8 cellular contexts compared by ENCODE assay signal in the genomic region with DNA sequence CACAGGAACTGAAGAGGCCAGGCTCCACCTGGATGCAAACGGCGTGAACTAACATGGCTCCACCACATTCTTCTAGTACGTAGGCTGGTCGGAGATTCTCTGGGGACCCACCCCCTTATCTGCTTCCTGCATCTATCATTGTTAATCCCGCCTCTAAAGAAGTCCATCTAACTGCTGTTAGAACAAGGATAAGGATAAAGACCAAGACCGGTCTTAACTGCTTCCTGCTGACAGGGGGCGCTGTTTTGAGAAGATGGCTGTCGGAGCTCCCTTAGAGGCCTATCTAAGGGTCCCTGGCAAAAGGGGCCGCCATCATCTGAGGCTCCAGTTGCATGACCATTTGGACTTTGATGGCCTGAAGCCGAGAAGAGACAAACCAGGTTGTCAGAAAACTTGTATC. TPM values are rescaled to one million over a fixed set of nuclear protein-coding genes. Genes with fewer than 3 reads are reported as not detected.
DNase-seq lines count a peak whose midpoint lies in the region; ATAC-seq and TF ChIP-seq lines count a peak whose summit lies in the region.

No MANE protein-coding gene starts in this region.

- no peaks in the 10 kb centered on the region for H3K27me3 Mint-ChIP-seq in activated naive CD8-positive, alpha-beta T cell treated with anti-CD3 and anti-CD28 coated beads, Interleukin-2, amount 50 U/mL, for 24 hours

- TF ChIP-seq CTCF in GM12864 (IDR thresholded peaks at IDR 0.05; ENCODE audit: low read depth, low read length, missing control alignments) (peak; percentile 53), thoracic aorta (IDR thresholded peaks at IDR 0.05) (peak; percentile 46)

- H3K36me3 Mint-ChIP-seq in activated naive CD8-positive, alpha-beta T cell treated with anti-CD3 and anti-CD28 coated beads, Interleukin-2, amount 50 U/mL, for 24 hours (ENCODE audit: low read depth), result no peaks in the 10 kb centered on the region

- H3K4me3 ChIP-seq in GM12864 (ENCODE audit: low read depth, low read length) (no peak overlapping the region), thoracic aorta (no peak overlapping the region)

- no peaks in the 10 kb centered on the region for H3K36me3 ChIP-seq in thoracic aorta

- no peaks in the 10 kb centered on the region for H3K4me1 ChIP-seq in thoracic aorta (ENCODE audit: control insufficient read depth in 1 of 2, low read depth in 2 of 2)

- DNase-seq in GM12864 (ENCODE audit: low read depth) (no peak), RPMI8226 (peak; percentile 32), left colon (no peak), thoracic aorta (ENCODE audit: low spot score) (no peak)
- DNase-seq in activated naive CD8-positive, alpha-beta T cell treated with anti-CD3 and anti-CD28 coated beads, Interleukin-2, amount 50 U/mL, for 24 hours, result peak; percentile 61

- no peaks in the 10 kb centered on the region for H3K9me3 Mint-ChIP-seq in activated naive CD8-positive, alpha-beta T cell treated with anti-CD3 and anti-CD28 coated beads, Interleukin-2, amount 50 U/mL, for 24 hours

- no peaks in the 10 kb centered on the region for H3K9me3 ChIP-seq in thoracic aorta

- H3K27ac ChIP-seq in thoracic aorta, result no peak overlapping the region

- intact Hi-C loops in left colon (cut with DNase I, micrococcal nuclease), result no loop called here

- peak; percentile 59 for ATAC-seq in activated naive CD8-positive, alpha-beta T cell treated with anti-CD3 and anti-CD28 coated beads, Interleukin-2, amount 50 U/mL, for 24 hours
- ATAC-seq in left colon (peak; percentile 42), thoracic aorta (ENCODE audit: insufficient number of reproducible peaks, low FRiP score, low read depth) (no peak), HG02678 (IDR thresholded peaks at IDR 0.05; ENCODE audit: unreplicated experiment) (no peak), HG02938 (IDR thresholded peaks at IDR 0.05; ENCODE audit: unreplicated experiment) (no peak), GM19395 (IDR thresholded peaks at IDR 0.05; ENCODE audit: unreplicated experiment) (no peak)

- H3K4me3 Mint-ChIP-seq in activated naive CD8-positive, alpha-beta T cell treated with anti-CD3 and anti-CD28 coated beads, Interleukin-2, amount 50 U/mL, for 24 hours, result no peak overlapping the region

- no peaks in the 10 kb centered on the region for H3K27me3 ChIP-seq in thoracic aorta (replicated peaks; ENCODE audit: insufficient read depth)

- no peak overlapping the region for H3K27ac Mint-ChIP-seq in activated naive CD8-positive, alpha-beta T cell treated with anti-CD3 and anti-CD28 coated beads, Interleukin-2, amount 50 U/mL, for 24 hours

- peaks cover 2% of the 10 kb centered on the region for H3K4me1 Mint-ChIP-seq in activated naive CD8-positive, alpha-beta T cell treated with anti-CD3 and anti-CD28 coated beads, Interleukin-2, amount 50 U/mL, for 24 hours

RNA-seq across cellular contexts. Expression of a gene that starts 25.8 kb away (rescaled TPM):
- 10 to 100 TPM in 1 of 2 donors, 1 to 10 TPM in 1; 9.8 to 17.3 TPM for total RNA-seq in left colon
- total RNA-seq in thoracic aorta, result 10 to 100 TPM; 54.6 to 98.3 TPM

RNA-seq across cellular contexts. Expression of a gene that starts 35.5 kb away (rescaled TPM):
- total RNA-seq in left colon (100 to 1,000 TPM in 1 of 2 donors, 10 to 100 TPM in 1; 77.2 to 121 TPM), thoracic aorta (10 to 100 TPM; 40.5 to 49.2 TPM)

RNA-seq across cellular contexts. Expression of a gene that starts 38.7 kb away (rescaled TPM):
- total RNA-seq in left colon (10 to 100 TPM; 30.9 to 34.1 TPM), thoracic aorta (10 to 100 TPM; 47.0 to 80.7 TPM)

RNA-seq across cellular contexts. Expression of a gene that starts 38.9 kb away (rescaled TPM):
- total RNA-seq in left colon (10 to 100 TPM; 83.8 to 100.0 TPM), thoracic aorta (100 to 1,000 TPM in 1 of 2 donors, 10 to 100 TPM in 1; 77.8 to 151 TPM)

RNA-seq across cellular contexts. Expression of a gene that starts 41.8 kb away (rescaled TPM):
- total RNA-seq in left colon (not detected), thoracic aorta (not detected)

Comparison
In these comparisons a context has a peak if more than half of its experiments do, and no peak if none do; other contexts are left out.
1. DNase-seq: peak in RPMI8226 (single experiment) and activated naive CD8-positive, alpha-beta T cell treated with anti-CD3 and anti-CD28 coated beads, Interleukin-2, amount 50 U/mL, for 24 hours (single experiment); none in GM12864 (single experiment), left colon (0 of 2) and thoracic aorta (single experiment).
2. ATAC-seq: peak in activated naive CD8-positive, alpha-beta T cell treated with anti-CD3 and anti-CD28 coated beads, Interleukin-2, amount 50 U/mL, for 24 hours (single experiment) and left colon (single experiment); none in thoracic aorta (single experiment), HG02678 (single experiment), HG02938 (single experiment) and GM19395 (single experiment).